ENCODE assay signal across 15 cellular contexts in genomic region chr2:237892936-237893595, GRCh38. TPM values are rescaled to one million over a fixed set of nuclear protein-coding genes. Genes with fewer than 3 reads are reported as not detected.
DNase-seq lines count a peak whose midpoint lies in the region; ATAC-seq and TF ChIP-seq lines count a peak whose summit lies in the region.
"Had no signal": no experiment of that assay in that cellular context is flagged by ENCODE, and none has a peak within 500 bp of the region (broad histone marks: within the 10 kb centered on the region; RNA-seq: fewer than 3 reads in every experiment).

No MANE protein-coding gene starts in this region.

- no peaks in the 10 kb centered on the region for H3K27me3 ChIP-seq in BLaER1
- no peaks in the 10 kb centered on the region for H3K27me3 ChIP-seq in ascending aorta
- H3K27me3 ChIP-seq in left lung: no peaks in the 10 kb centered on the region
- H3K27me3 ChIP-seq: BE2C, SJSA1 had no signal

- H3K4me3 ChIP-seq in BLaER1 (no peak overlapping the region), GM12864 (ENCODE audit: low read depth, low read length) (peak overlapping the region; percentile 22), ascending aorta (no peak overlapping the region), left lung (no peak overlapping the region)
- H3K4me3 ChIP-seq: SJSA1 had no signal

- peak overlapping the region; percentile 3 to 46 for H3K27ac Mint-ChIP-seq in natural killer cell treated with Interleukin-12 subunit alpha and Interleukin-12 subunit beta and Interleukin-15 and Interleukin-18, amount 100 ng/mL, for 72 hours

- no peak overlapping the region for H3K4me3 Mint-ChIP-seq in natural killer cell treated with Interleukin-12 subunit alpha and Interleukin-12 subunit beta and Interleukin-15 and Interleukin-18, amount 100 ng/mL, for 72 hours

- no peaks in the 10 kb centered on the region for H3K9me3 Mint-ChIP-seq in natural killer cell treated with Interleukin-12 subunit alpha and Interleukin-12 subunit beta and Interleukin-15 and Interleukin-18, amount 100 ng/mL, for 72 hours

- H3K4me1 ChIP-seq in BLaER1 (peaks cover 52% of the 10 kb centered on the region), ascending aorta (peaks cover 34 to 72% of the 10 kb centered on the region in 2 donors), left lung (no peaks in the 10 kb centered on the region)

- no peak for DNase-seq in GM12864 (ENCODE audit: low read depth)
- no peak for DNase-seq in ascending aorta (ENCODE audit: low spot score in 2 of 2)
- no peak for DNase-seq in natural killer cell treated with Interleukin-12 subunit alpha and Interleukin-12 subunit beta and Interleukin-15 and Interleukin-18, amount 100 ng/mL, for 72 hours (ENCODE audit: low spot score)
- no peak for DNase-seq in left lung
- DNase-seq in NCI-H1092 treated with DMSO at 0.1 percent for 48 hours (lab: John Stamatoyannopoulos, UW): no peak
- DNase-seq: activated naive CD4-positive, alpha-beta T cell treated with anti-CD3 and anti-CD28 coated beads, Interleukin-2, amount 50 U/mL, for 16 hours; BE2C; NCI-H1092; NCI-H2227 treated with DMSO at 0.1 percent for 48 hours; stimulated activated CD4-positive, alpha-beta T cell treated with anti-CD3 and anti-CD28 coated beads, Interleukin-4, amount 100 ng/mL, for 4 hours had no signal

- TF ChIP-seq CTCF in GM12864 (IDR thresholded peaks at IDR 0.05; ENCODE audit: low read depth, low read length, missing control alignments): no peak
- no peak for TF ChIP-seq CTCF in ascending aorta (IDR thresholded peaks at IDR 0.05)
- TF ChIP-seq CTCF in left lung (IDR thresholded peaks at IDR 0.05): no peak

- no peaks in the 10 kb centered on the region for H3K36me3 ChIP-seq in BLaER1
- peaks cover 0 to 6% of the 10 kb centered on the region in 2 donors for H3K36me3 ChIP-seq in ascending aorta
- H3K36me3 ChIP-seq in left lung: no peaks in the 10 kb centered on the region
- H3K36me3 ChIP-seq: BE2C, SJSA1 had no signal

- ATAC-seq in natural killer cell treated with Interleukin-12 subunit alpha and Interleukin-12 subunit beta and Interleukin-15 and Interleukin-18, amount 100 ng/mL, for 72 hours: no peak
- ATAC-seq in GM21576 (IDR thresholded peaks at IDR 0.05; ENCODE audit: unreplicated experiment) (no peak), GM21619 (IDR thresholded peaks at IDR 0.05; ENCODE audit: unreplicated experiment) (no peak), left lung (no peak)
- ATAC-seq: HCT116 had no signal

- H4K20me1 ChIP-seq in BLaER1: no peaks in the 10 kb centered on the region

- H3K27ac ChIP-seq in BLaER1 (no peak overlapping the region), ascending aorta (peak overlapping the region; percentile 96 to 99), left lung (no peak overlapping the region)
- H3K27ac ChIP-seq: SJSA1 had no signal

- intact Hi-C loops in ascending aorta (cut with DNase I): loop anchor here (10.0 kb wide), 1 partner anchor 832 kb away; no protein-coding TSS in a partner anchor
- intact Hi-C loops in left lung (cut with DNase I): no loop called here

- H3K9ac ChIP-seq in BLaER1: peak overlapping the region; percentile 5; the same call in 1 of the 2 replicates

- peak overlapping the region; percentile 63 for H3K4me2 ChIP-seq in BLaER1

- peaks cover 19 to 32% of the 10 kb centered on the region in 2 donors for H3K4me1 Mint-ChIP-seq in natural killer cell treated with Interleukin-12 subunit alpha and Interleukin-12 subunit beta and Interleukin-15 and Interleukin-18, amount 100 ng/mL, for 72 hours (ENCODE audit: low read depth in 2 of 2)

- no peaks in the 10 kb centered on the region for H3K27me3 Mint-ChIP-seq in natural killer cell treated with Interleukin-12 subunit alpha and Interleukin-12 subunit beta and Interleukin-15 and Interleukin-18, amount 100 ng/mL, for 72 hours

- no peaks in the 10 kb centered on the region for H3K9me3 ChIP-seq in BLaER1
- H3K9me3 ChIP-seq in ascending aorta: no peaks in the 10 kb centered on the region
- no peaks in the 10 kb centered on the region for H3K9me3 ChIP-seq in left lung
- H3K9me3 ChIP-seq: BE2C, SJSA1 had no signal

- H3K36me3 Mint-ChIP-seq in natural killer cell treated with Interleukin-12 subunit alpha and Interleukin-12 subunit beta and Interleukin-15 and Interleukin-18, amount 100 ng/mL, for 72 hours: no peaks in the 10 kb centered on the region

RNA-seq across cellular contexts. Expression of gene RAMP1, which starts 33.6 kb away (rescaled TPM):
- 191 TPM for total RNA-seq in ascending aorta
- total RNA-seq in natural killer cell treated with Interleukin-12 subunit alpha and Interleukin-12 subunit beta and Interleukin-15 and Interleukin-18, amount 100 ng/mL, for 72 hours: 1 to 10 TPM; 1.5 to 7.4 TPM
- total RNA-seq in left lung: 1 to 10 TPM; 7.0 to 8.6 TPM

Comparison
In these comparisons a context has a peak if more than half of its experiments do, and no peak if none do; other contexts are left out.
1. H3K27ac ChIP-seq: peak in ascending aorta (2 of 2); none in BLaER1 (single experiment) and left lung (0 of 2).
2. RNA of gene RAMP1, which starts 33.6 kb away (total RNA-seq): 191 TPM in ascending aorta (single experiment); 7.0 to 8.6 TPM in left lung and 1.5 to 7.4 TPM in natural killer cell treated with Interleukin-12 subunit alpha and Interleukin-12 subunit beta and Interleukin-15 and Interleukin-18, amount 100 ng/mL, for 72 hours; every median in the first group is over 10 times any median in the second.